In the genomic region with DNA sequence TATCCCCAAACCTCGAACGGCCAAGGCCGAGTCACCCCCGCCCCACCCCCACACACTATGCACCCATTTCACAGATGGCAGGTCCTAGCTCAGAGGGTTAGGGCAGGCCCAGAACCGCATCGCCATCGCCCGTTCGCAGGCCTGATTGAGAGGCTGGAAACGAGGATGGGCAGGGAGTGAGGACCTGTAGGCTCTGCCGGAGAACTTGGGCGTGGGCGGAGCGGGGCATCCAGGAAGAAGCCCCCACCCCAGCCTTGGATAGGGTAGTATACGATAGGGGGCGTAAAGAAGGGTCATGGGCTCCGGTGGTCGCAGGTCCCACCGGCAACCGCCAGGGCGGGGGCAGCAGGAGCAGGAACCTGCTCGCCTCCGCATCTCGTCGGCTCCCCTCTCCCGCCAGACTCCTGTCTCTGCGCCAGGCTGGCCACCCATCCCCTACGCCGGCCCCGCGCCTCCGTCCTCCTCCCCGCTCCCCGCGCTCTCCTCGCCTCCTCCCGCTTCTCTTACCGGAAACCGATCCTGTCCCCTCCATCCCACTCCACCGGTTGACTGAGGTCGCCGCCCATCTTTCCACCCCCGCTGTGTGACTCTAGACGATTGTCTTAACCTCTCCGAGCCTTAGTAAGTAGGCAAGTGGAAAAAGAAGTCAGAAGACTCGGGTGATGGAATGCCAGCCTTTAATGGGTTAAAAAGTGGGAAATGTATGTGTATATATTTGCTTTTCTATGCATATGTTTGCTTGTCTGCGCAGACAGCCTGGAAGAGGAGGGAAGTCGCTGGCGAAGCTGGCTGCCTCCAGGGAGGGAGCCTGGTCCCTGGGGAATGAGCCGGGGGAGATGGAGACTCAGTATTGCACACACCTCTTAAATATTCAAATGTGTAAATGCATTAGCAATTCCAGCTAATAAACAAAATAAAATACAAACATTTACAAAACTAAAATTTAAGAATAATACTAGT, we compare ENCODE assay signal across 2 cellular contexts.
A peak's percentile ranks its signal among the peaks of the same experiment; 100 is the strongest.
TF ChIP-seq lines count a peak whose summit lies in the region.

No MANE protein-coding gene starts in this region.

TF ChIP-seq in HEK293, 187 proteins besides CTCF, POLR2A, EP300 and RAD21 (continued from another document and continues in another):
- TF ChIP-seq ZNF785 (tag by site-specific recombination; IDR thresholded peaks at IDR 0.05) (no peak), RBAK (tag by site-specific recombination; IDR thresholded peaks at IDR 0.05) (no peak), KLF8 (tag by site-specific recombination; IDR thresholded peaks at IDR 0.05) (peak; percentile 12; the same call in 1 of the 2 replicates), ZEB2 (tag by site-specific recombination; IDR thresholded peaks at IDR 0.05) (0 out of 2 replicates have a peak, but pooled peaks have one; percentile 14), ZNF214 (tag by site-specific recombination; IDR thresholded peaks at IDR 0.05; ENCODE audit: borderline replicate concordance) (no peak), ZNF112 (tag by site-specific recombination; IDR thresholded peaks at IDR 0.05) (no peak), ZNF341 (tag by site-specific recombination; IDR thresholded peaks at IDR 0.05; ENCODE audit: low read depth) (peak; percentile 51; the same call in 1 of the 2 replicates), EGR2 (tag by site-specific recombination; IDR thresholded peaks at IDR 0.05; ENCODE audit: low read depth) (peak; percentile 93), ZNF10 (tag by site-specific recombination; IDR thresholded peaks at IDR 0.05) (no peak), ZNF169 (tag by site-specific recombination; IDR thresholded peaks at IDR 0.05) (no peak), ZNF596 (tag by site-specific recombination; IDR thresholded peaks at IDR 0.05) (no peak), ZNF423 (tag by site-specific recombination; IDR thresholded peaks at IDR 0.05) (peak; percentile 20; the same call in 1 of the 2 replicates), MZF1 (tag by site-specific recombination; IDR thresholded peaks at IDR 0.05; ENCODE audit: borderline replicate concordance) (no peak), GFI1B (tag by site-specific recombination; IDR thresholded peaks at IDR 0.05) (no peak), ZNF433 (tag by site-specific recombination; IDR thresholded peaks at IDR 0.05; ENCODE audit: low read depth) (no peak), ZBTB21 (tag by site-specific recombination; IDR thresholded peaks at IDR 0.05) (no peak), ZNF623 (tag by site-specific recombination; IDR thresholded peaks at IDR 0.05) (no peak), ZBTB17 (tag by site-specific recombination; IDR thresholded peaks at IDR 0.05) (peak; percentile 58; the same call in 1 of the 2 replicates), ZNF311 (tag by site-specific recombination; IDR thresholded peaks at IDR 0.05; ENCODE audit: borderline replicate concordance) (no peak), ZNF777 (tag by site-specific recombination; IDR thresholded peaks at IDR 0.05; ENCODE audit: borderline replicate concordance) (no peak), ZNF629 (tag by site-specific recombination; IDR thresholded peaks at IDR 0.05) (peak; percentile 17; the same call in 1 of the 2 replicates), ZNF221 (tag by site-specific recombination; IDR thresholded peaks at IDR 0.05; ENCODE audit: borderline replicate concordance) (no peak), ZFHX2 (tag by site-specific recombination; conservative IDR thresholded peaks at IDR 0.05) (peak; percentile 86), ZNF624 (tag by site-specific recombination; IDR thresholded peaks at IDR 0.05) (no peak), KLF7 (tag by site-specific recombination; IDR thresholded peaks at IDR 0.05; ENCODE audit: borderline replicate concordance) (no peak), KLF16 (tag by site-specific recombination; IDR thresholded peaks at IDR 0.05) (no peak), ZNF121 (tag by site-specific recombination; IDR thresholded peaks at IDR 0.05) (peak; percentile 40; the same call in 1 of the 2 replicates), SP2 (tag by site-specific recombination; IDR thresholded peaks at IDR 0.05) (0 out of 2 replicates have a peak, but pooled peaks have one; percentile 16)
- TF ChIP-seq, protein P1, sequence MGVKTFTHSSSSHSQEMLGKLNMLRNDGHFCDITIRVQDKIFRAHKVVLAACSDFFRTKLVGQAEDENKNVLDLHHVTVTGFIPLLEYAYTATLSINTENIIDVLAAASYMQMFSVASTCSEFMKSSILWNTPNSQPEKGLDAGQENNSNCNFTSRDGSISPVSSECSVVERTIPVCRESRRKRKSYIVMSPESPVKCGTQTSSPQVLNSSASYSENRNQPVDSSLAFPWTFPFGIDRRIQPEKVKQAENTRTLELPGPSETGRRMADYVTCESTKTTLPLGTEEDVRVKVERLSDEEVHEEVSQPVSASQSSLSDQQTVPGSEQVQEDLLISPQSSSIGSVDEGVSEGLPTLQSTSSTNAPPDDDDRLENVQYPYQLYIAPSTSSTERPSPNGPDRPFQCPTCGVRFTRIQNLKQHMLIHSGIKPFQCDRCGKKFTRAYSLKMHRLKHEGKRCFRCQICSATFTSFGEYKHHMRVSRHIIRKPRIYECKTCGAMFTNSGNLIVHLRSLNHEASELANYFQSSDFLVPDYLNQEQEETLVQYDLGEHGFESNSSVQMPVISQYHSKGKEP (tag by site-specific recombination; IDR thresholded peaks at IDR 0.05), result no peak
- TF ChIP-seq, protein P2, sequence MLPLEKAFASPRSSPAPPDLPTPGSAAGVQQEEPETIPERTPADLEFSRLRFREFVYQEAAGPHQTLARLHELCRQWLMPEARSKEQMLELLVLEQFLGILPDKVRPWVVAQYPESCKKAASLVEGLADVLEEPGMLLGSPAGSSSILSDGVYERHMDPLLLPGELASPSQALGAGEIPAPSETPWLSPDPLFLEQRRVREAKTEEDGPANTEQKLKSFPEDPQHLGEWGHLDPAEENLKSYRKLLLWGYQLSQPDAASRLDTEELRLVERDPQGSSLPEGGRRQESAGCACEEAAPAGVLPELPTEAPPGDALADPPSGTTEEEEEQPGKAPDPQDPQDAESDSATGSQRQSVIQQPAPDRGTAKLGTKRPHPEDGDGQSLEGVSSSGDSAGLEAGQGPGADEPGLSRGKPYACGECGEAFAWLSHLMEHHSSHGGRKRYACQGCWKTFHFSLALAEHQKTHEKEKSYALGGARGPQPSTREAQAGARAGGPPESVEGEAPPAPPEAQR (tag by site-specific recombination; IDR thresholded peaks at IDR 0.05), result no peak
- TF ChIP-seq, protein P3, sequence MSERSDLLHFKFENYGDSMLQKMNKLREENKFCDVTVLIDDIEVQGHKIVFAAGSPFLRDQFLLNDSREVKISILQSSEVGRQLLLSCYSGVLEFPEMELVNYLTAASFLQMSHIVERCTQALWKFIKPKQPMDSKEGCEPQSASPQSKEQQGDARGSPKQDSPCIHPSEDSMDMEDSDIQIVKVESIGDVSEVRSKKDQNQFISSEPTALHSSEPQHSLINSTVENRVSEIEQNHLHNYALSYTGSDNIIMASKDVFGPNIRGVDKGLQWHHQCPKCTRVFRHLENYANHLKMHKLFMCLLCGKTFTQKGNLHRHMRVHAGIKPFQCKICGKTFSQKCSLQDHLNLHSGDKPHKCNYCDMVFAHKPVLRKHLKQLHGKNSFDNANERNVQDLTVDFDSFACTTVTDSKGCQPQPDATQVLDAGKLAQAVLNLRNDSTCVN (tag by site-specific recombination; optimal IDR thresholded peaks at IDR 0.05), result peak; percentile 27
- TF ChIP-seq, protein P4, sequence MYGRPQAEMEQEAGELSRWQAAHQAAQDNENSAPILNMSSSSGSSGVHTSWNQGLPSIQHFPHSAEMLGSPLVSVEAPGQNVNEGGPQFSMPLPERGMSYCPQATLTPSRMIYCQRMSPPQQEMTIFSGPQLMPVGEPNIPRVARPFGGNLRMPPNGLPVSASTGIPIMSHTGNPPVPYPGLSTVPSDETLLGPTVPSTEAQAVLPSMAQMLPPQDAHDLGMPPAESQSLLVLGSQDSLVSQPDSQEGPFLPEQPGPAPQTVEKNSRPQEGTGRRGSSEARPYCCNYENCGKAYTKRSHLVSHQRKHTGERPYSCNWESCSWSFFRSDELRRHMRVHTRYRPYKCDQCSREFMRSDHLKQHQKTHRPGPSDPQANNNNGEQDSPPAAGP (tag by site-specific recombination; IDR thresholded peaks at IDR 0.05), result no peak

TF ChIP-seq in WTC11, 78 proteins besides CTCF, POLR2A, EP300 and RAD21 (continued from another document):
- TF ChIP-seq, protein P5, sequence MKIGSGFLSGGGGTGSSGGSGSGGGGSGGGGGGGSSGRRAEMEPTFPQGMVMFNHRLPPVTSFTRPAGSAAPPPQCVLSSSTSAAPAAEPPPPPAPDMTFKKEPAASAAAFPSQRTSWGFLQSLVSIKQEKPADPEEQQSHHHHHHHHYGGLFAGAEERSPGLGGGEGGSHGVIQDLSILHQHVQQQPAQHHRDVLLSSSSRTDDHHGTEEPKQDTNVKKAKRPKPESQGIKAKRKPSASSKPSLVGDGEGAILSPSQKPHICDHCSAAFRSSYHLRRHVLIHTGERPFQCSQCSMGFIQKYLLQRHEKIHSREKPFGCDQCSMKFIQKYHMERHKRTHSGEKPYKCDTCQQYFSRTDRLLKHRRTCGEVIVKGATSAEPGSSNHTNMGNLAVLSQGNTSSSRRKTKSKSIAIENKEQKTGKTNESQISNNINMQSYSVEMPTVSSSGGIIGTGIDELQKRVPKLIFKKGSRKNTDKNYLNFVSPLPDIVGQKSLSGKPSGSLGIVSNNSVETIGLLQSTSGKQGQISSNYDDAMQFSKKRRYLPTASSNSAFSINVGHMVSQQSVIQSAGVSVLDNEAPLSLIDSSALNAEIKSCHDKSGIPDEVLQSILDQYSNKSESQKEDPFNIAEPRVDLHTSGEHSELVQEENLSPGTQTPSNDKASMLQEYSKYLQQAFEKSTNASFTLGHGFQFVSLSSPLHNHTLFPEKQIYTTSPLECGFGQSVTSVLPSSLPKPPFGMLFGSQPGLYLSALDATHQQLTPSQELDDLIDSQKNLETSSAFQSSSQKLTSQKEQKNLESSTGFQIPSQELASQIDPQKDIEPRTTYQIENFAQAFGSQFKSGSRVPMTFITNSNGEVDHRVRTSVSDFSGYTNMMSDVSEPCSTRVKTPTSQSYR (CRISPR knock-in tag; IDR thresholded peaks at IDR 0.05), result 0 out of 2 replicates have a peak, but pooled peaks have one; percentile 22
- peak; percentile 86 for TF ChIP-seq ZNF121 (CRISPR knock-in tag; IDR thresholded peaks at IDR 0.05)
- peak; percentile 94 for TF ChIP-seq GTF2I (CRISPR knock-in tag; conservative IDR thresholded peaks at IDR 0.05)
